In genomic region chr19:42424345-42424707, GRCh38 we compare ENCODE assay signal across 9 cellular contexts. TPM values are rescaled to one million over a fixed set of nuclear protein-coding genes. Genes with fewer than 3 reads are reported as not detected.
DNase-seq lines count a peak whose midpoint lies in the region; ATAC-seq and TF ChIP-seq lines count a peak whose summit lies in the region.
"Had no signal": no experiment of that assay in that cellular context is flagged by ENCODE, and none has a peak within 500 bp of the region (broad histone marks: within the 10 kb centered on the region; RNA-seq: fewer than 3 reads in every experiment).

No MANE protein-coding gene starts in this region.

- H3K4me1 ChIP-seq in KMS-11 (ENCODE audit: low read depth, poor library complexity, severe bottlenecking): peaks cover 8% of the 10 kb centered on the region

- no peaks in the 10 kb centered on the region for H4K20me1 ChIP-seq in KMS-11 (ENCODE audit: insufficient read depth)

- H3K27me3 Mint-ChIP-seq in natural killer cell treated with Interleukin-12 subunit alpha and Interleukin-12 subunit beta and Interleukin-15 and Interleukin-18, amount 100 ng/mL, for 72 hours: no peaks in the 10 kb centered on the region

- H3K4me1 Mint-ChIP-seq in natural killer cell treated with Interleukin-12 subunit alpha and Interleukin-12 subunit beta and Interleukin-15 and Interleukin-18, amount 100 ng/mL, for 72 hours (ENCODE audit: low read depth in 2 of 2): peaks cover 36 to 38% of the 10 kb centered on the region in 2 donors

- H3K36me3 Mint-ChIP-seq in natural killer cell treated with Interleukin-12 subunit alpha and Interleukin-12 subunit beta and Interleukin-15 and Interleukin-18, amount 100 ng/mL, for 72 hours: no peaks in the 10 kb centered on the region

- no peak for TF ChIP-seq CTCF in AG04449 (IDR thresholded peaks at IDR 0.05; ENCODE audit: insufficient read depth, low read length, missing control alignments)
- TF ChIP-seq CTCF in KMS-11 (conservative IDR thresholded peaks at IDR 0.05; ENCODE audit: low read depth, low read length): no peak

- H3K79me2 ChIP-seq in KMS-11 (ENCODE audit: insufficient read depth, low read depth): no peaks in the 10 kb centered on the region

- H3K27ac ChIP-seq in KMS-11: no peak overlapping the region
- peak overlapping the region; percentile 83 for H3K27ac ChIP-seq in cingulate gyrus (ENCODE audit: low read depth, low read length)

- no peak overlapping the region for H3K9ac ChIP-seq in KMS-11

- H3K4me3 ChIP-seq in AG04449 (ENCODE audit: low read depth, low read length): peak overlapping the region; percentile 74
- H3K4me3 ChIP-seq in KMS-11 (IDR thresholded peaks at IDR 0.05; ENCODE audit: insufficient read depth, low read depth, low read length): no peak overlapping the region

- no peak for ATAC-seq in natural killer cell treated with Interleukin-12 subunit alpha and Interleukin-12 subunit beta and Interleukin-15 and Interleukin-18, amount 100 ng/mL, for 72 hours
- no peak for ATAC-seq in activated CD4-positive, CD25-positive, alpha-beta regulatory T cell treated with anti-CD3 and anti-CD28 coated beads, Interleukin-2, amount 50 U/mL, for 24 hours

- DNase-seq in AG04449 (ENCODE audit: low read depth, low spot score): no peak
- DNase-seq in natural killer cell treated with Interleukin-12 subunit alpha and Interleukin-12 subunit beta and Interleukin-15 and Interleukin-18, amount 100 ng/mL, for 72 hours (ENCODE audit: low spot score): no peak
- DNase-seq in NCI-H2227 treated with DMSO at 0.1 percent for 48 hours (lab: John Stamatoyannopoulos, UW): no peak
- no peak for DNase-seq in effector CD4-positive, alpha-beta T cell
- no peak for DNase-seq in SW 1271 (lab: John Stamatoyannopoulos, UW)

- POLR2A ChIA-PET in AG04449 (lab: Yijun Ruan, JAX): no interaction called here

- peak overlapping the region; percentile 88; the same call in 1 of the 2 replicates for H2AFZ ChIP-seq in KMS-11 (ENCODE audit: low read depth)

- H3K27ac Mint-ChIP-seq in natural killer cell treated with Interleukin-12 subunit alpha and Interleukin-12 subunit beta and Interleukin-15 and Interleukin-18, amount 100 ng/mL, for 72 hours: peak overlapping the region; percentile 85 to 95

- no peaks in the 10 kb centered on the region for H3K36me3 ChIP-seq in KMS-11 (ENCODE audit: insufficient read depth)

- CTCF ChIA-PET in AG04449 (lab: Yijun Ruan, JAX): interaction anchor here (1.1 to 4.0 kb wide), 6 partner anchors 10 to 138 kb away, joined by 3 to 36 read pairs (median 7); partner anchors contain the start of gene CEACAM1

- H3K27me3 ChIP-seq in KMS-11 (ENCODE audit: insufficient read depth, low read depth): no peaks in the 10 kb centered on the region; the same call in 1 of the 2 replicates

- H3K9me3 Mint-ChIP-seq in natural killer cell treated with Interleukin-12 subunit alpha and Interleukin-12 subunit beta and Interleukin-15 and Interleukin-18, amount 100 ng/mL, for 72 hours: no peaks in the 10 kb centered on the region

- no peak overlapping the region for H3K4me2 ChIP-seq in KMS-11

- peak overlapping the region; percentile 92 for H3K4me3 Mint-ChIP-seq in natural killer cell treated with Interleukin-12 subunit alpha and Interleukin-12 subunit beta and Interleukin-15 and Interleukin-18, amount 100 ng/mL, for 72 hours

RNA-seq across cellular contexts. Expression of gene LIPE, which starts 2.9 kb away (rescaled TPM):
- 10 to 100 TPM; 25.1 to 31.5 TPM for total RNA-seq in natural killer cell treated with Interleukin-12 subunit alpha and Interleukin-12 subunit beta and Interleukin-15 and Interleukin-18, amount 100 ng/mL, for 72 hours

RNA-seq across cellular contexts. Expression of gene CXCL17, which starts 18.4 kb away (rescaled TPM):
- not detected for total RNA-seq in natural killer cell treated with Interleukin-12 subunit alpha and Interleukin-12 subunit beta and Interleukin-15 and Interleukin-18, amount 100 ng/mL, for 72 hours
- total RNA-seq: endothelial cell of umbilical vein had no signal

RNA-seq across cellular contexts. Expression of gene CNFN, which starts 34.2 kb away (rescaled TPM):
- not detected for total RNA-seq in natural killer cell treated with Interleukin-12 subunit alpha and Interleukin-12 subunit beta and Interleukin-15 and Interleukin-18, amount 100 ng/mL, for 72 hours
